Comparison of ENCODE assay signal across 1 cellular context in genomic region chr20:57414867-57415592, GRCh38.
A peak's percentile ranks its signal among the peaks of the same experiment; 100 is the strongest.
TF ChIP-seq lines count a peak whose summit lies in the region.

No MANE protein-coding gene starts in this region.

TF ChIP-seq in K562, 482 proteins besides CTCF, POLR2A, EP300 and RAD21 (continues in another document):
- TF ChIP-seq ZNF583 (CRISPR knock-in tag; IDR thresholded peaks at IDR 0.05): peak; percentile 52; the same call in 1 of the 2 replicates
- TF ChIP-seq ARID2 (IDR thresholded peaks at IDR 0.05): no peak
- peak; percentile 21; the same call in 1 of the 2 replicates for TF ChIP-seq ATF7 (IDR thresholded peaks at IDR 0.05)
- no peak for TF ChIP-seq NR4A1 (CRISPR knock-in tag; IDR thresholded peaks at IDR 0.05)
- TF ChIP-seq NR4A1 (tag; IDR thresholded peaks at IDR 0.05): peak; percentile 87; the same call in 1 of the 2 replicates
- no peak for TF ChIP-seq SMARCB1 (IDR thresholded peaks at IDR 0.05; ENCODE audit: insufficient read length, low read depth)
- no peak for TF ChIP-seq ZNF124 (CRISPR knock-in tag; IDR thresholded peaks at IDR 0.05)
- TF ChIP-seq ADNP (tag; IDR thresholded peaks at IDR 0.05): peak; percentile 98
- peak; percentile 96 for TF ChIP-seq ZNF592 (IDR thresholded peaks at IDR 0.05)
- TF ChIP-seq HDAC2 (IDR thresholded peaks at IDR 0.05): peak; percentile 98
- TF ChIP-seq NFE2 (IDR thresholded peaks at IDR 0.05; ENCODE audit: low read depth): peak; percentile 93
- no peak for TF ChIP-seq ZNF785 (CRISPR knock-in tag; IDR thresholded peaks at IDR 0.05)
- peak; percentile 46; the same call in 1 of the 2 replicates for TF ChIP-seq SP1 (CRISPR knock-in tag; IDR thresholded peaks at IDR 0.05)
- no peak for TF ChIP-seq ZNF740 (CRISPR knock-in tag; IDR thresholded peaks at IDR 0.05)
- no peak for TF ChIP-seq ZNF740 (tag; IDR thresholded peaks at IDR 0.05)
- peak; percentile 69 for TF ChIP-seq EGR1 (conservative IDR thresholded peaks at IDR 0.05)
- TF ChIP-seq USF2 (CRISPR knock-in tag; IDR thresholded peaks at IDR 0.05): no peak
- no peak for TF ChIP-seq IRF1 (CRISPR knock-in tag; IDR thresholded peaks at IDR 0.05; ENCODE audit: borderline replicate concordance)
- no peak for TF ChIP-seq CBX5 (IDR thresholded peaks at IDR 0.05; ENCODE audit: borderline replicate concordance, low read depth)
- no peak for TF ChIP-seq ARHGAP35 (IDR thresholded peaks at IDR 0.05; ENCODE audit: partially characterized antibody)
- TF ChIP-seq ZNF316 (IDR thresholded peaks at IDR 0.05): peak; percentile 73
- TF ChIP-seq POLR3A (IDR thresholded peaks at IDR 0.05; ENCODE audit: borderline replicate concordance, extremely low read depth, insufficient read depth, insufficient read length): no peak
- no peak for TF ChIP-seq EWSR1 (IDR thresholded peaks at IDR 0.05; ENCODE audit: borderline replicate concordance, low read depth, partially characterized antibody)
- no peak for TF ChIP-seq CREBBP (IDR thresholded peaks at IDR 0.05; ENCODE audit: low read depth, low read length)
- TF ChIP-seq POLR2AphosphoS5 (IDR thresholded peaks at IDR 0.05; ENCODE audit: control insufficient read depth, insufficient read depth, low read depth, low read length): 0 out of 2 replicates have a peak, but pooled peaks have one; percentile 28
- no peak for TF ChIP-seq ZBTB5 (IDR thresholded peaks at IDR 0.05)
- peak; percentile 76 for TF ChIP-seq GATAD2A (IDR thresholded peaks at IDR 0.05)
- no peak for TF ChIP-seq ZNF140 (CRISPR knock-in tag; IDR thresholded peaks at IDR 0.05)
- TF ChIP-seq BRF2 (IDR thresholded peaks at IDR 0.05; ENCODE audit: borderline replicate concordance, insufficient read depth, insufficient read length): no peak
- peak; percentile 73; the same call in 1 of the 2 replicates for TF ChIP-seq SMARCE1 (IDR thresholded peaks at IDR 0.05)
- TF ChIP-seq MAZ (CRISPR knock-in tag; conservative IDR thresholded peaks at IDR 0.05 in 1 of 2, IDR thresholded peaks at IDR 0.05 in 1 of 2): peak in 1 of 2 experiments; percentile 85; a peak in 2 of 4 replicates
- TF ChIP-seq ZNF398 (CRISPR knock-in tag; IDR thresholded peaks at IDR 0.05): no peak
- TF ChIP-seq NBN (IDR thresholded peaks at IDR 0.05; ENCODE audit: low read depth): peak; percentile 8; the same call in 1 of the 2 replicates
- TF ChIP-seq JUND (IDR thresholded peaks at IDR 0.05; ENCODE audit: borderline replicate concordance, low read depth, low read length): peak; percentile 69
- TF ChIP-seq JUND (tag; IDR thresholded peaks at IDR 0.05; ENCODE audit: borderline replicate concordance, low read depth, low read length): 0 out of 3 replicates have a peak, but pooled peaks have one; percentile 74
- TF ChIP-seq DLX4 (CRISPR knock-in tag; IDR thresholded peaks at IDR 0.05): no peak
- TF ChIP-seq GATAD2B (IDR thresholded peaks at IDR 0.05; ENCODE audit: borderline replicate concordance): peak; percentile 59; the same call in 1 of the 2 replicates
- TF ChIP-seq POLR2G (IDR thresholded peaks at IDR 0.05; ENCODE audit: low read depth, low read length): peak; percentile 35; the same call in 1 of the 2 replicates
- no peak for TF ChIP-seq CEBPG (CRISPR knock-in tag; IDR thresholded peaks at IDR 0.05)
- TF ChIP-seq CEBPG (tag; conservative IDR thresholded peaks at IDR 0.05 in 1 of 2, IDR thresholded peaks at IDR 0.05 in 1 of 2): no peak
- TF ChIP-seq CXXC5 (CRISPR knock-in tag; IDR thresholded peaks at IDR 0.05): peak; percentile 58
- no peak for TF ChIP-seq ZNF780A (CRISPR knock-in tag; IDR thresholded peaks at IDR 0.05)
- 0 out of 2 replicates have a peak, but pooled peaks have one; percentile 37 for TF ChIP-seq BACH1 (tag; IDR thresholded peaks at IDR 0.05)
- TF ChIP-seq ZMIZ1 (IDR thresholded peaks at IDR 0.05; ENCODE audit: low read depth in 2 of 2, low read length in 2 of 2): 0 out of 4 replicates have a peak, but pooled peaks of 1 of the 2 experiments have one; percentile 3
- TF ChIP-seq KDM1A (IDR thresholded peaks at IDR 0.05): peak; percentile 97 to 99
- no peak for TF ChIP-seq CBX8 (IDR thresholded peaks at IDR 0.05; ENCODE audit: borderline replicate concordance, extremely low read depth, low read depth, low read length, poor library complexity, severe bottlenecking)
- peak; percentile 100 for TF ChIP-seq BCOR (IDR thresholded peaks at IDR 0.05)
- no peak for TF ChIP-seq ETV1 (tag; conservative IDR thresholded peaks at IDR 0.05; ENCODE audit: low read depth)
- no peak for TF ChIP-seq PCBP1 (IDR thresholded peaks at IDR 0.05; ENCODE audit: low read depth, low read length, poor library complexity, severe bottlenecking)
- TF ChIP-seq JUN (IDR thresholded peaks at IDR 0.05; ENCODE audit: borderline replicate concordance, low read depth, low read length): peak; percentile 32; the same call in 1 of the 2 replicates
- TF ChIP-seq JUN (CRISPR knock-in tag; IDR thresholded peaks at IDR 0.05; ENCODE audit: borderline replicate concordance): no peak
- no peak for TF ChIP-seq E2F4 (CRISPR knock-in tag; IDR thresholded peaks at IDR 0.05; ENCODE audit: low read depth)
